27 cellular contexts compared by ENCODE assay signal in the genomic region with DNA sequence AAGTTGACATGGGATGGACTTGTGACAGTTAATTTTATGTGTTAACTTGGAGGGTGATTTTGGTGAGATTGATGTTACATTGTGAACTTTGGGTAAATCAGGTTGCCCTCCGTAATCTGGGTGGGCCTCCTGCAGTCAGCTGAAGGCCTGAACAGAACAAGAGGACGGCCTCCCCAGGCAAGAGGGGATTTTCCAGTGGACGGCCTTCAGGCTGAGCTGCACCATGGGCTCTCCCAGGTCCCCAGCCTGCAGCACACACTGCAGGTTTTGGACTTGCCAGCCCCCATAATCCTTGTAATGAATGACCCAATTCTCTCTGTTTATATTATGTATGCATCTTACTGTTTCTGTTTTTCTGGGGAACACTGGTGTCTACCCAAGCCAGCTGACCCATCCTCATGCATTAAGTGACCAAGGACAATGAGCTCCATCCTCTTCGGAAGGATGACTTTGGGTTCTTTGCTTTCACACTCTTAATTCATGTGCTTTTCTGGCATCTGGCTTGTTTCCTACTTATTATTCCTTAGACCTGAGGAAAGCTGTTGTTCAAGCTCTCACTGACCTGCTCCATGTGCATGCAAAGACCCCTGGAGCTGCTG.
"Had no signal": no experiment of that assay in that cellular context is flagged by ENCODE, and none has a peak within 500 bp of the region (broad histone marks: within the 10 kb centered on the region; RNA-seq: fewer than 3 reads in every experiment).

No MANE protein-coding gene starts in this region.

- H3K27me3 ChIP-seq: stomach, testis, thyroid gland, tibial artery, tibial nerve, transverse colon, upper lobe of left lung, upper lobe of right lung, uterus, vagina had no signal

- H3K4me1 ChIP-seq: suprapubic skin, testis, thyroid gland, tibial artery, tibial nerve, upper lobe of right lung, uterus, vagina had no signal

- ATAC-seq: stimulated activated effector memory CD8-positive, alpha-beta T cell treated with anti-CD3 and anti-CD28 coated beads, Interleukin-12 subunit alpha, Interleukin-12 subunit beta, amount 100 ng/mL, for 72 hours; stimulated activated memory B cell treated with anti-CD40 and anti-IgM and Interleukin-4, amounts not matched to agents 10 μg/mL and 1 μg/mL and 100 μg/mL, for 72 hours; stimulated activated naive B cell treated with anti-CD40 and anti-IgM and Interleukin-4, amounts not matched to agents 10 μg/mL and 1 μg/mL and 100 μg/mL, for 72 hours; stimulated activated naive CD8-positive, alpha-beta T cell treated with anti-CD3 and anti-CD28 coated beads, Interleukin-15, amount 100 ng/mL, for 72 hours; stimulated activated naive CD8-positive, alpha-beta T cell treated with anti-CD3 and anti-CD28 coated beads, Interleukin-15, Interleukin-2, amounts not matched to agents 100 U/mL and 50 U/mL, for 24 hours; upper lobe of right lung had no signal

- H3K27ac ChIP-seq: stomach, suprapubic skin, testis, thoracic aorta, thyroid gland, tibial artery, tibial nerve, transverse colon, upper lobe of left lung, upper lobe of right lung, uterus, vagina had no signal

- H3K9me3 ChIP-seq: suprapubic skin, testis, thoracic aorta, thyroid gland, upper lobe of right lung, uterus, vagina had no signal

- DNase-seq: stimulated activated CD4-positive, alpha-beta T cell treated with anti-CD3 and anti-CD28 coated beads, Interleukin-2, amount 100 ng/mL, for 48 hours; stimulated activated CD4-positive, alpha-beta T cell treated with anti-CD3 and anti-CD28 coated beads, Interleukin-4, amount 100 ng/mL, for 1 hour; stimulated activated CD4-positive, alpha-beta T cell treated with anti-CD3 and anti-CD28 coated beads, Interleukin-4, amount 100 ng/mL, for 24 hours; stimulated activated CD4-positive, alpha-beta T cell treated with anti-CD3 and anti-CD28 coated beads, Interleukin-4, amount 100 ng/mL, for 4 hours; stimulated activated CD8-positive, alpha-beta memory T cell treated with anti-CD3 and anti-CD28 coated beads, Interleukin-4, amount 100 ng/mL, for 48 hours; stimulated activated naive B cell treated with anti-CD40 and anti-IgM and Interleukin-4, amounts not matched to agents 10 μg/mL and 1 μg/mL and 100 μg/mL, for 72 hours; stimulated activated naive CD4-positive, alpha-beta T cell; stimulated activated naive CD4-positive, alpha-beta T cell treated with Interleukin-2 at 50 U/mL for 16 hours; stimulated activated naive CD8-positive, alpha-beta T cell treated with anti-CD3 and anti-CD28 coated beads, Interleukin-15, amount 100 ng/mL, for 72 hours; stimulated activated naive CD8-positive, alpha-beta T cell treated with anti-CD3 and anti-CD28 coated beads, Interleukin-15, Interleukin-2, amounts not matched to agents 100 U/mL and 50 U/mL, for 24 hours; stomach; substantia nigra; testis; thyroid gland; tibial artery; transverse colon; trophoblast cell; upper lobe of left lung; upper lobe of right lung; uterus had no signal

- FAIRE-seq: urothelium cell line had no signal

- H3K36me3 ChIP-seq: stomach, suprapubic skin, thoracic aorta, thyroid gland, tibial artery, tibial nerve, transverse colon, upper lobe of left lung, upper lobe of right lung, uterus, vagina had no signal

- H3K4me3 ChIP-seq: stomach, suprapubic skin, testis, thoracic aorta, thyroid gland, tibial artery, tibial nerve, transverse colon, upper lobe of left lung, upper lobe of right lung, uterus, vagina had no signal
